Comparison of ENCODE assay signal across 8 cellular contexts in genomic region chr4:101346562-101347266, GRCh38. TPM values are rescaled to one million over a fixed set of nuclear protein-coding genes. Genes with fewer than 3 reads are reported as not detected.
DNase-seq lines count a peak whose midpoint lies in the region; ATAC-seq, FAIRE-seq and TF ChIP-seq lines count a peak whose summit lies in the region.

No MANE protein-coding gene starts in this region.

- H3K27ac ChIP-seq in RWPE1 (peak overlapping the region; percentile 96), pancreas (peak overlapping the region; percentile 87 to 95 (median 92)), upper lobe of right lung (peak overlapping the region; percentile 92)

- no peak for TF ChIP-seq CTCF in CD14-positive monocyte (IDR thresholded peaks at IDR 0.05)
- no peak for TF ChIP-seq CTCF in RWPE1 (conservative IDR thresholded peaks at IDR 0.05; ENCODE audit: low read depth)
- no peak for TF ChIP-seq CTCF in pancreas (IDR thresholded peaks at IDR 0.05)
- no peak for TF ChIP-seq CTCF in upper lobe of right lung (IDR thresholded peaks at IDR 0.05)

- peak; percentile 2 for ATAC-seq in GM19372 (IDR thresholded peaks at IDR 0.05; ENCODE audit: low read depth, unreplicated experiment)
- ATAC-seq in HG03457 (IDR thresholded peaks at IDR 0.05; ENCODE audit: unreplicated experiment) = peak; percentile 0
- ATAC-seq in Right ventricle myocardium superior (ENCODE audit: poor library complexity) = peak; percentile 50
- ATAC-seq in pancreas = peak; percentile 36 to 50 (median 46)
- peak; percentile 32 for ATAC-seq in upper lobe of right lung

- no peaks in the 10 kb centered on the region for H3K9me3 ChIP-seq in pancreas
- no peaks in the 10 kb centered on the region for H3K9me3 ChIP-seq in upper lobe of right lung

- intact Hi-C loops in CD14-positive monocyte (cut with micrococcal nuclease) = loop anchor here (10.0 kb wide), 3 partner anchors 62 to 248 kb away; no protein-coding TSS in a partner anchor
- intact Hi-C loops in Right ventricle myocardium superior (cut with DNase I) = loop anchor here (5.0 kb wide), 1 partner anchor 159 kb away; no protein-coding TSS in a partner anchor
- intact Hi-C loops in pancreas (cut with DNase I) = no loop called here
- intact Hi-C loops in upper lobe of right lung (cut with DNase I) = no loop called here

- peak; percentile 55 for DNase-seq in CD14-positive monocyte (ENCODE audit: low spot score)
- DNase-seq in RWPE1 (ENCODE audit: low spot score) = peak; percentile 52
- DNase-seq in activated naive CD8-positive, alpha-beta T cell treated with anti-CD3 and anti-CD28 coated beads for 36 hours = peak; percentile 63
- DNase-seq in Right ventricle myocardium superior = peak; percentile 77
- peak; percentile 48 to 81 (median 69) for DNase-seq in pancreas
- peak; percentile 85 for DNase-seq in upper lobe of right lung

- H3K4me3 Mint-ChIP-seq in CD14-positive monocyte = peak overlapping the region; percentile 97 to 98
- peak overlapping the region; percentile 93 for H3K4me3 Mint-ChIP-seq in activated naive CD8-positive, alpha-beta T cell treated with anti-CD3 and anti-CD28 coated beads for 36 hours

- H3K27me3 ChIP-seq in pancreas (no peaks in the 10 kb centered on the region), upper lobe of right lung (no peaks in the 10 kb centered on the region)

- H3K9me3 Mint-ChIP-seq in CD14-positive monocyte = peaks cover 0 to 2% (median 0%) of the 10 kb centered on the region in 7 donors
- no peaks in the 10 kb centered on the region for H3K9me3 Mint-ChIP-seq in activated naive CD8-positive, alpha-beta T cell treated with anti-CD3 and anti-CD28 coated beads for 36 hours

- CTCF ChIA-PET in RWPE1 (lab: Yijun Ruan, JAX) = interaction anchor here (0.6 kb wide), 3 partner anchors 20 to 514 kb away, joined by 3 to 4 read pairs (median 3); no protein-coding TSS in a partner anchor

- peaks cover 0 to 2% of the 10 kb centered on the region in 2 donors for H3K36me3 Mint-ChIP-seq in CD14-positive monocyte
- H3K36me3 Mint-ChIP-seq in activated naive CD8-positive, alpha-beta T cell treated with anti-CD3 and anti-CD28 coated beads for 36 hours = no peaks in the 10 kb centered on the region

- peaks cover 42% of the 10 kb centered on the region for H3K4me1 Mint-ChIP-seq in CD14-positive monocyte
- peaks cover 24% of the 10 kb centered on the region for H3K4me1 Mint-ChIP-seq in activated naive CD8-positive, alpha-beta T cell treated with anti-CD3 and anti-CD28 coated beads for 36 hours

- peaks cover 6 to 21% (median 7%) of the 10 kb centered on the region in 3 donors for H3K4me1 ChIP-seq in pancreas
- H3K4me1 ChIP-seq in upper lobe of right lung = peaks cover 17% of the 10 kb centered on the region

- H3K36me3 ChIP-seq in pancreas = no peaks in the 10 kb centered on the region
- no peaks in the 10 kb centered on the region for H3K36me3 ChIP-seq in upper lobe of right lung

- H3K27me3 Mint-ChIP-seq in CD14-positive monocyte (ENCODE audit: low read depth in 3 of 3) = peaks cover 0 to 7% (median 7%) of the 10 kb centered on the region in 3 donors
- H3K27me3 Mint-ChIP-seq in activated naive CD8-positive, alpha-beta T cell treated with anti-CD3 and anti-CD28 coated beads for 36 hours = peaks cover 31% of the 10 kb centered on the region

- H3K27ac Mint-ChIP-seq in CD14-positive monocyte = peak overlapping the region; percentile 83 to 96 (median 92)
- H3K27ac Mint-ChIP-seq in activated naive CD8-positive, alpha-beta T cell treated with anti-CD3 and anti-CD28 coated beads for 36 hours = peak overlapping the region; percentile 90

- no peak for FAIRE-seq in pancreas (lab: Jason Lieb, UNC)

- WGBS in pancreas, 2 donors = 0% methylated on average over 61 to 80 of the region's 80 CpGs

- POLR2A ChIA-PET in RWPE1 (lab: Yijun Ruan, JAX; ENCODE audit: low non-redundant PET) = interaction anchor here (0.8 kb wide), 1 partner anchor 146 kb away, joined by 3 read pairs; no protein-coding TSS in a partner anchor

- peak overlapping the region; percentile 70 to 89 (median 80) for H3K4me3 ChIP-seq in pancreas
- peak overlapping the region; percentile 73 for H3K4me3 ChIP-seq in upper lobe of right lung

RNA-seq across cellular contexts. Expression of gene PPP3CA, which starts 0.6 kb away (rescaled TPM):
- polyA plus RNA-seq in CD14-positive monocyte (1 to 10 TPM; 5.1 to 8.9 TPM), pancreas (1 to 10 TPM; 4.9 to 7.2 TPM)
- total RNA-seq in activated naive CD8-positive, alpha-beta T cell treated with anti-CD3 and anti-CD28 coated beads for 36 hours = 10 to 100 TPM; 14.5 to 16.4 TPM
- total RNA-seq in Right ventricle myocardium superior (20.5 TPM), pancreas (10 to 100 TPM in 5 of 6 donors, 1 to 10 TPM in 1; 10.0 to 22.7 (median 12.2) TPM), upper lobe of right lung (48.0 TPM)

Comparison
In these comparisons a context has a peak if more than half of its experiments do, and no peak if none do; other contexts are left out.
1. Peak in every context shown above with its lines: DNase-seq, ATAC-seq, H3K4me3 ChIP-seq and H3K27ac ChIP-seq.
2. ATAC-seq: peak in every context shown above with its lines; median percentile 50 in Right ventricle myocardium superior; 46 in pancreas; 32 in upper lobe of right lung; 2 in GM19372; 0 in HG03457.
3. intact Hi-C loops: an anchor here in CD14-positive monocyte (10.0 kb wide) and Right ventricle myocardium superior (5.0 kb wide); none called in pancreas and upper lobe of right lung.